Comparison of ENCODE assay signal across 1 cellular context in genomic region chr13:110907951-110908898, GRCh38.
TF ChIP-seq lines count a peak whose summit lies in the region.

No MANE protein-coding gene starts in this region.

TF ChIP-seq in IMR-90, 13 proteins besides CTCF, POLR2A, EP300 and RAD21 (continued from another document):
- no peak for TF ChIP-seq USF2 (IDR thresholded peaks at IDR 0.05; ENCODE audit: low read depth, low read length)
- peak; percentile 44; the same call in 1 of the 2 replicates for TF ChIP-seq CEBPB (IDR thresholded peaks at IDR 0.05; ENCODE audit: low read depth, low read length)
TF ChIP-seq in IMR-90: peak in this region for 2.
